ENCODE assay signal across 17 cellular contexts in genomic region chr2:180000434-180000833, GRCh38. TPM values are rescaled to one million over a fixed set of nuclear protein-coding genes. Genes with fewer than 3 reads are reported as not detected.
A peak's percentile ranks its signal among the peaks of the same experiment; 100 is the strongest.
DNase-seq lines count a peak whose midpoint lies in the region; ATAC-seq and TF ChIP-seq lines count a peak whose summit lies in the region.
"Had no signal": no experiment of that assay in that cellular context is flagged by ENCODE, and none has a peak within 500 bp of the region (broad histone marks: within the 10 kb centered on the region; RNA-seq: fewer than 3 reads in every experiment).

No MANE protein-coding gene starts in this region.

- DNase-seq in DMS53 (lab: John Stamatoyannopoulos, UW) (peak; percentile 25), DMS53 treated with DMSO at 0.1 percent for 48 hours (lab: John Stamatoyannopoulos, UW; ENCODE audit: unreplicated experiment) (no peak), SJCRH30 (no peak), NCI-H774 (lab: John Stamatoyannopoulos, UW) (no peak), DMS79 treated with DMSO at 0.1 percent for 48 hours (lab: John Stamatoyannopoulos, UW) (no peak)
- DNase-seq: activated T-cell treated with anti-CD3 and anti-CD28 coated beads, Interleukin-2, amount 50 U/mL, for 1 hour; HCEC 1CT; immature natural killer cell; NCI-H1105 treated with DMSO at 0.1 percent for 48 hours; nucleus accumbens; stimulated activated naive CD4-positive, alpha-beta T cell treated with Interleukin-2 at 50 U/mL for 16 hours; T-helper 1 cell had no signal

- TF ChIP-seq CTCF in neutrophil (IDR thresholded peaks at IDR 0.05), result no peak

- H3K4me3 ChIP-seq in neutrophil (ENCODE audit: low read depth in 1 of 2, low read length in 1 of 2) (no peak overlapping the region), SJCRH30 (no peak overlapping the region)

- peaks cover 35% of the 10 kb centered on the region for H3K36me3 Mint-ChIP-seq in activated T-helper 17 cell treated with anti-CD3 and anti-CD28 coated beads, Interleukin-2, amount 50 U/mL, for 72 hours (ENCODE audit: low read depth)
- H3K36me3 Mint-ChIP-seq: immature natural killer cell had no signal

- H3K36me3 ChIP-seq in neutrophil, result no peaks in the 10 kb centered on the region
- H3K36me3 ChIP-seq in SJCRH30, result peaks cover 3% of the 10 kb centered on the region

- peaks cover 26% of the 10 kb centered on the region for H3K4me1 Mint-ChIP-seq in activated T-helper 17 cell treated with anti-CD3 and anti-CD28 coated beads, Interleukin-2, amount 50 U/mL, for 72 hours

- no peak overlapping the region for H3K27ac Mint-ChIP-seq in activated T-helper 17 cell treated with anti-CD3 and anti-CD28 coated beads, Interleukin-2, amount 50 U/mL, for 72 hours
- H3K27ac Mint-ChIP-seq: mesothelial cell of epicardium had no signal

- no peaks in the 10 kb centered on the region for H3K27me3 Mint-ChIP-seq in activated T-helper 17 cell treated with anti-CD3 and anti-CD28 coated beads, Interleukin-2, amount 50 U/mL, for 72 hours

- no peak overlapping the region for H3K4me3 Mint-ChIP-seq in activated T-helper 17 cell treated with anti-CD3 and anti-CD28 coated beads, Interleukin-2, amount 50 U/mL, for 72 hours
- H3K4me3 Mint-ChIP-seq: immature natural killer cell, mesothelial cell of epicardium had no signal

- no peaks in the 10 kb centered on the region for H3K9me3 Mint-ChIP-seq in activated T-helper 17 cell treated with anti-CD3 and anti-CD28 coated beads, Interleukin-2, amount 50 U/mL, for 72 hours
- H3K9me3 Mint-ChIP-seq: immature natural killer cell, mesothelial cell of epicardium had no signal

- no peaks in the 10 kb centered on the region for H3K9me3 ChIP-seq in neutrophil
- H3K9me3 ChIP-seq in SJCRH30 (replicated peaks), result no peaks in the 10 kb centered on the region

- H3K27me3 ChIP-seq in neutrophil, result no peaks in the 10 kb centered on the region
- no peaks in the 10 kb centered on the region for H3K27me3 ChIP-seq in SJCRH30

- ATAC-seq in HG02884 (IDR thresholded peaks at IDR 0.05; ENCODE audit: unreplicated experiment), result peak; percentile 46
- ATAC-seq in activated T-helper 17 cell treated with anti-CD3 and anti-CD28 coated beads, Interleukin-2, amount 50 U/mL, for 72 hours (replicated peaks), result peak; percentile 52

- H3K4me1 ChIP-seq in neutrophil (ENCODE audit: control insufficient read depth in 1 of 2, insufficient read depth in 1 of 2, low read depth in 1 of 2, low read length in 1 of 2) (peaks cover 37 to 54% of the 10 kb centered on the region in 2 experiments), SJCRH30 (no peaks in the 10 kb centered on the region)

- H3K27ac ChIP-seq in neutrophil, result peak overlapping the region; percentile 1
- no peak overlapping the region for H3K27ac ChIP-seq in SJCRH30
- H3K27ac ChIP-seq: 22Rv1 had no signal

RNA-seq across cellular contexts. Expression of gene CWC22, which starts 6.7 kb away (rescaled TPM):
- total RNA-seq in activated T-helper 17 cell treated with anti-CD3 and anti-CD28 coated beads, Interleukin-2, amount 50 U/mL, for 72 hours, result 10 to 100 TPM; 21.5 to 24.2 TPM
- total RNA-seq in SJCRH30 (2014; rRNA removed; shearing (Covaris generic)), result 39.4 and 44.5 TPM in 2 replicates
